In the genomic region with DNA sequence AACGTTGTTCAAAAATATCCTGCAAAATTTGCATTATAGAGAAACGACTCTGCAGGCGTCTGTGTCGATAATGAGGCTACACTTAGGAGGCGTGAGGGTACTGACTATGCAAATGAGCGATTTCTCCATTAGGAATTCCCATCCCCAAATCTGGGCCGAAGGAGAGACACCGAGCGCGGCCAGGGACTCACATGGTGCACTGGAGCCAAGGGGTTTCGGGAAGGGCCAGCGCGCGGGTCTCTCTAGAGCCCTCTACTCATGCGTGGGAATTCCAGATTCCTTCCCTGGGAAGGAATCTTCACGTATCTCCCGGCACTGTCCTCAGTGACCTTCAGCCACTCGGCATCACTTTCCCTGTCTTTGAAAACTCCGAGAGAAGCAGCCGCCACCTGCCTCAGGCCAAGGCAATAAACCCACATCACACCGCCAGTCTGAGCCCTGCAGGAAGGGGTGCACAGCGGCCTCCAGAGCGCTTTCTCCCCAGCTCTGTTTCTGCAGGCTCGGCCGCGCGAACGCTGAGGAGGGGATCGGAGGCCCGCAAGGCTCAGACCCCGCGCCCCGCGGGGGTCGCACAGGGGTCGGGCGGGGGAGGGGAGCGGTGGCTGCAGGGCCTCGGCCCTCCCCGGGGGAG, we compare ENCODE assay signal across 8 cellular contexts. TPM values are rescaled to one million over a fixed set of nuclear protein-coding genes. Genes with fewer than 3 reads are reported as not detected.
DNase-seq lines count a peak whose midpoint lies in the region; ATAC-seq and TF ChIP-seq lines count a peak whose summit lies in the region.

No MANE protein-coding gene starts in this region.

- H3K9me3 ChIP-seq in lung (ENCODE audit: control insufficient read depth in 2 of 2, insufficient read depth in 1 of 2, low read length in 1 of 2) = no peaks in the 10 kb centered on the region

- TF ChIP-seq POLR2A in NB4 (IDR thresholded peaks at IDR 0.05; ENCODE audit: extremely low read depth, insufficient read length) = no peak

- peaks cover 0 to 2% of the 10 kb centered on the region in 2 donors for H3K36me3 ChIP-seq in lung (ENCODE audit: control insufficient read depth in 2 of 2, insufficient read depth in 2 of 2, low read length in 2 of 2)

- H3K4me3 ChIP-seq in NB4 (ENCODE audit: low read depth, low read length) (peak overlapping the region; percentile 67), lung (peak overlapping the region; percentile 60)

- H3K4me1 ChIP-seq in lung (ENCODE audit: control insufficient read depth in 2 of 2, insufficient read depth in 2 of 2, low read length in 2 of 2) = peaks cover 2 to 5% of the 10 kb centered on the region in 2 donors

- ATAC-seq in HG02678 (IDR thresholded peaks at IDR 0.05; ENCODE audit: unreplicated experiment) (peak; percentile 54), lung (ENCODE audit: insufficient read depth, low FRiP score) (peak; percentile 37)

- 2 to 3% methylated on average over 38 to 40 of the region's 40 CpGs for WGBS in lung, 2 donors

- TF ChIP-seq CTCF in NB4 (IDR thresholded peaks at IDR 0.05; ENCODE audit: low read depth, low read length) = no peak
- TF ChIP-seq CTCF in lung (IDR thresholded peaks at IDR 0.05; ENCODE audit: control extremely low read depth, extremely low read depth) = no peak

- H3K27ac ChIP-seq in lung (ENCODE audit: low read depth in 1 of 2, low read length in 1 of 2) = peak overlapping the region; percentile 69 to 94

- no peaks in the 10 kb centered on the region for H3K27me3 ChIP-seq in lung (ENCODE audit: control insufficient read depth, insufficient read depth)

- DNase-seq in activated T-cell treated with anti-CD3 and anti-CD28 coated beads for 1 hour (ENCODE audit: low read depth) (peak; percentile 48), activated T-cell treated with anti-CD3 and anti-CD28 coated beads for 4 hours (no peak), NB4 (ENCODE audit: low read depth) (no peak), T-helper 2 cell (peak; percentile 43 to 82 (median 50)), dermis blood vessel endothelial cell (peak; percentile 63), lung (ENCODE audit: low spot score) (no peak)
- peak; percentile 73 for DNase-seq in stimulated activated naive CD4-positive, alpha-beta T cell treated with Interleukin-2 at 50 U/mL for 16 hours (lab: John Stamatoyannopoulos, UW)

RNA-seq across cellular contexts. Expression of a gene that starts 0.7 kb away (rescaled TPM):
- total RNA-seq in dermis blood vessel endothelial cell = 98.2 and 125 TPM in 2 replicates
- 100 to 1,000 TPM in 1 of 2 donors, 10 to 100 TPM in 1; 52.8 to 154 TPM for total RNA-seq in lung
- 10 to 100 TPM in 1 of 2 donors, 1 to 10 TPM in 1; 9.4 to 15.0 TPM for polyA plus RNA-seq in lung

Comparison
In these comparisons a context has a peak if more than half of its experiments do, and no peak if none do; other contexts are left out.
1. DNase-seq: peak in activated T-cell treated with anti-CD3 and anti-CD28 coated beads for 1 hour (single experiment), T-helper 2 cell (5 of 5), dermis blood vessel endothelial cell (single experiment) and stimulated activated naive CD4-positive, alpha-beta T cell treated with Interleukin-2 at 50 U/mL for 16 hours (single experiment); none in activated T-cell treated with anti-CD3 and anti-CD28 coated beads for 4 hours (single experiment), NB4 (single experiment) and lung (single experiment).